In the genomic region with DNA sequence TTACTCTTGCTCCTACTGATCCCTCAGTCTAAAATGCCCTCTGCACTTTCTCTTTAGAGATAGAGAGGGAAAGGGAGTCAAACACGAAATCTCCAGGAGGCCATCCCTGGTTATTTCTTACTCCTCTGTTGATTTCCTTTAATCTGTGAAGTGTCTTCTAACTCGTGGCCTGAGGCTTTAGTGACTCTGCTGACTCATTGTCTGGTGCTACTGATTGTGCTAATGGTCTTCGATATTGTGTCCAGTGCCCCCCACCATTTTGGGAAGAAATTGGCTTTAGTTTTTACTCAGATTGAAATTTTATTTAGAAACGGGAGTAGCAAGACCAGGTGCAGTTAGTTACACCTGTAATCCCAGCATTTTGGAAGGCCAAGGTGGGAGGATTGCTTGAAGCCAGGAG, we compare ENCODE assay signal across 1 cellular context.
TF ChIP-seq lines count a peak whose summit lies in the region.

No MANE protein-coding gene starts in this region.

TF ChIP-seq in GM23338, 12 proteins besides CTCF, POLR2A, EP300 and RAD21 (continued from another document):
- TF ChIP-seq, protein P1, sequence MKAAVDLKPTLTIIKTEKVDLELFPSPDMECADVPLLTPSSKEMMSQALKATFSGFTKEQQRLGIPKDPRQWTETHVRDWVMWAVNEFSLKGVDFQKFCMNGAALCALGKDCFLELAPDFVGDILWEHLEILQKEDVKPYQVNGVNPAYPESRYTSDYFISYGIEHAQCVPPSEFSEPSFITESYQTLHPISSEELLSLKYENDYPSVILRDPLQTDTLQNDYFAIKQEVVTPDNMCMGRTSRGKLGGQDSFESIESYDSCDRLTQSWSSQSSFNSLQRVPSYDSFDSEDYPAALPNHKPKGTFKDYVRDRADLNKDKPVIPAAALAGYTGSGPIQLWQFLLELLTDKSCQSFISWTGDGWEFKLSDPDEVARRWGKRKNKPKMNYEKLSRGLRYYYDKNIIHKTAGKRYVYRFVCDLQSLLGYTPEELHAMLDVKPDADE (IDR thresholded peaks at IDR 0.05): no peak
- no peak for TF ChIP-seq ZNF462 (CRISPR knock-in tag; IDR thresholded peaks at IDR 0.05)
